ENCODE assay signal across 27 cellular contexts in the genomic region with DNA sequence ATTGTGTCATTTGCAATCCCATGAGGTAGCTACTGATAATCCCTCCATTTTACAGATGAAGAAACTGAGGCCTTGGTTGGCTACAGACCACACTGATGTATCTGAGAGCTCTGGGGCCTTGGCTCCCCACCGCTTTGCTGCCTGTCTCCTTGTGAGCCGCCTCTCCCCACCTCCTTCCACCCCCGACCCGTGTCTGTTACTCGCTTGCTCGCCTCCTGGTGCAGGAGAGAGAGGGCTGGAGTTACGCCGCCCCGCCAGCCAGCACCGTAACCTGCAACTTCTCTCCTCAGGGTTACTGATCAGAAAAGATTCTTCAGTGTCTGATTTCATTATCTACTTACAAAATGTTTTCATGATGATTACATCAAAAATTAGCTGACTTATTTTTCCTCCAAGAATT.
"Had no signal": no experiment of that assay in that cellular context is flagged by ENCODE, and none has a peak within 500 bp of the region (broad histone marks: within the 10 kb centered on the region; RNA-seq: fewer than 3 reads in every experiment).

No MANE protein-coding gene starts in this region.

- H3K36me3 ChIP-seq: adrenal gland, ascending aorta, brain microvascular endothelial cell, suprapubic skin, transverse colon, uterus had no signal

- H3K27ac ChIP-seq: adrenal gland, ascending aorta, brain microvascular endothelial cell, suprapubic skin, transverse colon, uterus had no signal

- DNase-seq: activated CD4-positive, alpha-beta T cell treated with anti-CD3 and anti-CD28 coated beads, Interleukin-2, amount 50 U/mL, for 1 hour; activated CD8-positive, alpha-beta T cell treated with anti-CD3 and anti-CD28 coated beads, Interleukin-2, amount 10 ng/mL, durations not matched to agents 7 days and 5 days; activated naive CD4-positive, alpha-beta T cell; activated T-cell treated with anti-CD3 and anti-CD28 coated beads, Interleukin-2, amount 50 U/mL, for 24 hours; adrenal gland; brain microvascular endothelial cell; effector memory CD4-positive, alpha-beta T cell; foreskin melanocyte; hippocampal formation; kidney glomerular epithelial cell; midbrain; occipital lobe; retina; stimulated activated CD4-positive, alpha-beta T cell treated with anti-CD3 and anti-CD28 coated beads, Interleukin-12 subunit alpha, Interleukin-12 subunit beta, amount 100 ng/mL, for 4 hours; stimulated activated CD4-positive, alpha-beta T cell treated with anti-CD3 and anti-CD28 coated beads, Interleukin-4, amount 100 ng/mL, for 4 hours; stimulated activated naive CD8-positive, alpha-beta T cell treated with anti-CD3 and anti-CD28 coated beads, Interleukin-15, amount 100 ng/mL, for 72 hours; transverse colon; uterus had no signal

- H3K4me3 Mint-ChIP-seq: activated CD8-positive, alpha-beta T cell treated with anti-CD3 and anti-CD28 coated beads, Interleukin-2, amount 10 ng/mL, durations not matched to agents 7 days and 5 days; activated naive CD8-positive, alpha-beta T cell; activated T-cell treated with anti-CD3 and anti-CD28 coated beads, Interleukin-2, amount 50 U/mL, for 24 hours; activated T-helper 17 cell treated with anti-CD3 and anti-CD28 coated beads, Interleukin-2, amount 50 U/mL, for 72 hours; central memory CD8-positive, alpha-beta T cell; natural killer cell treated with Interleukin-12 subunit alpha and Interleukin-12 subunit beta and Interleukin-15 and Interleukin-18, amount 100 ng/mL, for 72 hours; stimulated activated naive CD8-positive, alpha-beta T cell treated with anti-CD3 and anti-CD28 coated beads, Interleukin-15, amount 100 ng/mL, for 72 hours; T-helper 2 cell treated with Interferon-gamma antibody and Interleukin-4, amounts not matched to agents 5 μg/mL and 100 μg/mL, for 36 hours had no signal

- H3K9me3 ChIP-seq: adrenal gland, ascending aorta, suprapubic skin, transverse colon, uterus had no signal

- FAIRE-seq: colon had no signal

- H3K9me3 Mint-ChIP-seq: activated T-cell treated with anti-CD3 and anti-CD28 coated beads, Interleukin-2, amount 50 U/mL, for 24 hours; activated T-helper 17 cell treated with anti-CD3 and anti-CD28 coated beads, Interleukin-2, amount 50 U/mL, for 72 hours; central memory CD8-positive, alpha-beta T cell; natural killer cell treated with Interleukin-12 subunit alpha and Interleukin-12 subunit beta and Interleukin-15 and Interleukin-18, amount 100 ng/mL, for 72 hours; T-helper 2 cell treated with Interferon-gamma antibody and Interleukin-4, amounts not matched to agents 5 μg/mL and 100 μg/mL, for 36 hours had no signal

- H3K27ac Mint-ChIP-seq: activated CD8-positive, alpha-beta T cell treated with anti-CD3 and anti-CD28 coated beads, Interleukin-2, amount 10 ng/mL, durations not matched to agents 7 days and 5 days; activated naive CD8-positive, alpha-beta T cell; activated T-cell treated with anti-CD3 and anti-CD28 coated beads, Interleukin-2, amount 50 U/mL, for 24 hours; activated T-helper 17 cell treated with anti-CD3 and anti-CD28 coated beads, Interleukin-2, amount 50 U/mL, for 72 hours; T-helper 2 cell treated with Interferon-gamma antibody and Interleukin-4, amounts not matched to agents 5 μg/mL and 100 μg/mL, for 36 hours had no signal

- H3K4me1 ChIP-seq: uterus had no signal

- ATAC-seq: activated CD4-positive, CD25-positive, alpha-beta regulatory T cell treated with anti-CD3 and anti-CD28 coated beads, Interleukin-2, amount 50 U/mL, for 24 hours; activated CD8-positive, alpha-beta T cell treated with anti-CD3 and anti-CD28 coated beads, Interleukin-2, amount 10 ng/mL, durations not matched to agents 7 days and 5 days; activated T-helper 17 cell treated with anti-CD3 and anti-CD28 coated beads, Interleukin-2, amount 50 U/mL, for 72 hours; natural killer cell treated with Interleukin-12 subunit alpha and Interleukin-12 subunit beta and Interleukin-15 and Interleukin-18, amount 100 ng/mL, for 72 hours; stimulated activated naive CD8-positive, alpha-beta T cell treated with anti-CD3 and anti-CD28 coated beads, Interleukin-15, amount 100 ng/mL, for 72 hours had no signal

- H3K4me3 ChIP-seq: adrenal gland, ascending aorta, suprapubic skin, transverse colon, uterus had no signal

- H3K27me3 Mint-ChIP-seq: activated naive CD8-positive, alpha-beta T cell; activated T-cell treated with anti-CD3 and anti-CD28 coated beads, Interleukin-2, amount 50 U/mL, for 24 hours; activated T-helper 17 cell treated with anti-CD3 and anti-CD28 coated beads, Interleukin-2, amount 50 U/mL, for 72 hours; central memory CD8-positive, alpha-beta T cell; natural killer cell treated with Interleukin-12 subunit alpha and Interleukin-12 subunit beta and Interleukin-15 and Interleukin-18, amount 100 ng/mL, for 72 hours; stimulated activated naive CD8-positive, alpha-beta T cell treated with anti-CD3 and anti-CD28 coated beads, Interleukin-15, amount 100 ng/mL, for 72 hours had no signal

- H3K27me3 ChIP-seq: adrenal gland, ascending aorta, brain microvascular endothelial cell, suprapubic skin, transverse colon, uterus had no signal
